In the genomic region with DNA sequence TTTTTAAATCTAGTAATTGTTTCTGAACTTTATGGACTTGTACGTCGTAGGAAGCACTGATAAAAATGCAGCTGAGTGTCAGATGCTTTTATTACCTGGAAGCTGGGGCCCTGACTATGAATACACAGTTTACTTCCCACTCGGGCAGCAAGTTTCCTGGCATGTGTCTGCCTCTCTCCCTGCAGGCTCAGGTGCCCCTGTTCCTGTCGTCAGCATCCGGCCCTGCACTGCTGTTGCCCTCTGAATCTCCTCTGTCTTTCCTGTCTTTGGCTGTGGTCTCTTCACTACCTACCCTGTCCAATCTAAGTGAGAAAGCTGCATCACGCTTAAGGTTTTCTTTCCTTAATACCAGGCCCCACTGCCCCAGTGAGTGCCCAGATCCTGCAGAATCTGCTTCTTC, we compare ENCODE assay signal across 20 cellular contexts.
A peak's percentile ranks its signal among the peaks of the same experiment; 100 is the strongest.
DNase-seq lines count a peak whose midpoint lies in the region; ATAC-seq and TF ChIP-seq lines count a peak whose summit lies in the region.
"Had no signal": no experiment of that assay in that cellular context is flagged by ENCODE, and none has a peak within 500 bp of the region (broad histone marks: within the 10 kb centered on the region; RNA-seq: fewer than 3 reads in every experiment).

No MANE protein-coding gene starts in this region.

- no peak overlapping the region for H3K27ac Mint-ChIP-seq in activated naive CD4-positive, alpha-beta T cell treated with anti-CD3 and anti-CD28 coated beads for 36 hours
- no peak overlapping the region for H3K27ac Mint-ChIP-seq in T-cell
- H3K27ac Mint-ChIP-seq in glutamatergic neuron (ENCODE audit: unreplicated experiment) = peak overlapping the region; percentile 97
- H3K27ac Mint-ChIP-seq in stimulated activated naive CD8-positive, alpha-beta T cell treated with anti-CD3 and anti-CD28 coated beads, Interleukin-15, amount 100 ng/mL, for 72 hours = no peak overlapping the region
- H3K27ac Mint-ChIP-seq: activated CD8-positive, alpha-beta memory T cell treated with anti-CD3 and anti-CD28 coated beads, Interleukin-2, amount 10 ng/mL, durations not matched to agents 7 days and 5 days had no signal

- no peaks in the 10 kb centered on the region for H3K9me3 Mint-ChIP-seq in activated naive CD4-positive, alpha-beta T cell treated with anti-CD3 and anti-CD28 coated beads for 36 hours
- H3K9me3 Mint-ChIP-seq in T-cell (peaks cover 0 to 3% (median 0%) of the 10 kb centered on the region in 3 donors), glutamatergic neuron (ENCODE audit: unreplicated experiment) (peaks cover 13% of the 10 kb centered on the region)
- H3K9me3 Mint-ChIP-seq in stimulated activated naive CD8-positive, alpha-beta T cell treated with anti-CD3 and anti-CD28 coated beads, Interleukin-15, amount 100 ng/mL, for 72 hours = no peaks in the 10 kb centered on the region

- H3K4me1 Mint-ChIP-seq in activated naive CD4-positive, alpha-beta T cell treated with anti-CD3 and anti-CD28 coated beads for 36 hours (ENCODE audit: low read depth) = peaks cover 25% of the 10 kb centered on the region
- H3K4me1 Mint-ChIP-seq in T-cell (peaks cover 30 to 32% (median 31%) of the 10 kb centered on the region in 3 donors), glutamatergic neuron (ENCODE audit: low read depth, unreplicated experiment) (peaks cover 40% of the 10 kb centered on the region)
- peaks cover 29% of the 10 kb centered on the region for H3K4me1 Mint-ChIP-seq in stimulated activated naive CD8-positive, alpha-beta T cell treated with anti-CD3 and anti-CD28 coated beads, Interleukin-15, amount 100 ng/mL, for 72 hours

- intact Hi-C loops in activated naive CD4-positive, alpha-beta T cell treated with anti-CD3 and anti-CD28 coated beads for 36 hours (cut with micrococcal nuclease) = loop anchor here (2.0 to 10.0 kb wide), 3 partner anchors 21 to 389 kb away; no protein-coding TSS in a partner anchor

- H3K36me3 Mint-ChIP-seq in activated naive CD4-positive, alpha-beta T cell treated with anti-CD3 and anti-CD28 coated beads for 36 hours (ENCODE audit: low read depth) = no peaks in the 10 kb centered on the region
- H3K36me3 Mint-ChIP-seq in T-cell = no peaks in the 10 kb centered on the region
- no peaks in the 10 kb centered on the region for H3K36me3 Mint-ChIP-seq in glutamatergic neuron (ENCODE audit: unreplicated experiment)

- no peak for TF ChIP-seq CTCF in glutamatergic neuron (IDR thresholded peaks at IDR 0.05; ENCODE audit: partially characterized antibody, unreplicated experiment)

- no peak overlapping the region for H3K4me3 Mint-ChIP-seq in activated naive CD4-positive, alpha-beta T cell treated with anti-CD3 and anti-CD28 coated beads for 36 hours
- H3K4me3 Mint-ChIP-seq in T-cell (peak overlapping the region in 1 of 3 donors; percentile 53), glutamatergic neuron (ENCODE audit: unreplicated experiment) (peak overlapping the region; percentile 18)
- H3K4me3 Mint-ChIP-seq in stimulated activated naive CD8-positive, alpha-beta T cell treated with anti-CD3 and anti-CD28 coated beads, Interleukin-15, amount 100 ng/mL, for 72 hours = peak overlapping the region; percentile 41 to 63
- H3K4me3 Mint-ChIP-seq: activated CD8-positive, alpha-beta memory T cell treated with anti-CD3 and anti-CD28 coated beads, Interleukin-2, amount 10 ng/mL, durations not matched to agents 7 days and 5 days had no signal

- H3K27me3 Mint-ChIP-seq in activated naive CD4-positive, alpha-beta T cell treated with anti-CD3 and anti-CD28 coated beads for 36 hours (ENCODE audit: low read depth) = no peaks in the 10 kb centered on the region
- H3K27me3 Mint-ChIP-seq in T-cell (no peaks in the 10 kb centered on the region), glutamatergic neuron (ENCODE audit: unreplicated experiment) (peaks cover 9% of the 10 kb centered on the region)
- no peaks in the 10 kb centered on the region for H3K27me3 Mint-ChIP-seq in stimulated activated naive CD8-positive, alpha-beta T cell treated with anti-CD3 and anti-CD28 coated beads, Interleukin-15, amount 100 ng/mL, for 72 hours
- H3K27me3 Mint-ChIP-seq: activated CD8-positive, alpha-beta memory T cell treated with anti-CD3 and anti-CD28 coated beads, Interleukin-2, amount 10 ng/mL, durations not matched to agents 7 days and 5 days had no signal

- peak; percentile 55 for DNase-seq in activated naive CD4-positive, alpha-beta T cell treated with anti-CD3 and anti-CD28 coated beads for 36 hours
- DNase-seq in activated naive CD4-positive, alpha-beta T cell treated with anti-CD3 and anti-CD28 coated beads, Interleukin-2, amount 50 U/mL, for 16 hours = no peak
- peak in 7 of 34 experiments; percentile 7 to 36 (median 15) for DNase-seq in T-cell
- DNase-seq in glutamatergic neuron = no peak
- no peak for DNase-seq in stimulated activated naive CD8-positive, alpha-beta T cell treated with anti-CD3 and anti-CD28 coated beads, Interleukin-15, amount 100 ng/mL, for 72 hours
- DNase-seq in left lobe of liver (ENCODE audit: low spot score) = no peak
- DNase-seq in medulla oblongata (ENCODE audit: extremely low spot score) = no peak
- no peak for DNase-seq in COLO668 (lab: John Stamatoyannopoulos, UW; ENCODE audit: unreplicated experiment)
- DNase-seq: activated CD4-positive, CD25-positive, alpha-beta regulatory T cell treated with anti-CD3 and anti-CD28 coated beads, Interleukin-2, amount 50 U/mL, for 72 hours; activated CD8-positive, alpha-beta memory T cell treated with anti-CD3 and anti-CD28 coated beads, Interleukin-2, amount 10 ng/mL, durations not matched to agents 7 days and 5 days; effector CD4-positive, alpha-beta T cell; left ventricle myocardium superior; NCI-H1092 treated with DMSO at 0.1 percent for 48 hours; NCI-H1930; NCI-H774; right lobe of liver; stimulated activated CD4-positive, alpha-beta T cell treated with anti-CD3 and anti-CD28 coated beads, Interleukin-4, amount 100 ng/mL, for 4 hours; stimulated activated naive CD4-positive, alpha-beta T cell treated with Interleukin-2 at 50 U/mL for 16 hours; thyroid gland had no signal

- POLR2A ChIA-PET in T-cell (lab: Charles Lee) = no interaction called here

- CTCF ChIA-PET in activated naive CD4-positive, alpha-beta T cell treated with anti-CD3 and anti-CD28 coated beads for 36 hours (lab: Charles Lee) = no interaction called here
- CTCF ChIA-PET in T-cell (lab: Charles Lee) = no interaction called here

- ATAC-seq in T-cell (replicated peaks in 1 of 4) (peak; percentile 52 to 84 (median 76)), left lobe of liver (no peak)
- peak; percentile 54 for ATAC-seq in stimulated activated naive CD8-positive, alpha-beta T cell treated with anti-CD3 and anti-CD28 coated beads, Interleukin-15, amount 100 ng/mL, for 72 hours
- ATAC-seq: activated CD8-positive, alpha-beta memory T cell treated with anti-CD3 and anti-CD28 coated beads, Interleukin-2, amount 10 ng/mL, durations not matched to agents 7 days and 5 days; left ventricle myocardium superior; right lobe of liver; Right ventricle myocardium inferior had no signal
